2 cellular contexts compared by ENCODE assay signal in genomic region chr12:77167801-77168200, GRCh38.
TF ChIP-seq lines count a peak whose summit lies in the region.

No MANE protein-coding gene starts in this region.

TF ChIP-seq in HepG2, 621 proteins besides CTCF, POLR2A, EP300 and RAD21:
- TF ChIP-seq CEBPB (IDR thresholded peaks at IDR 0.05; ENCODE audit: borderline replicate concordance, low read depth, low read length) = peak; percentile 64
- TF ChIP-seq REL (CRISPR knock-in tag; conservative IDR thresholded peaks at IDR 0.05) = no peak

TF ChIP-seq in H1, 55 proteins besides CTCF, POLR2A, EP300 and RAD21:
- TF ChIP-seq CEBPB (IDR thresholded peaks at IDR 0.05; ENCODE audit: low read depth, low read length) (peak; percentile 82), GABPA (IDR thresholded peaks at IDR 0.05; ENCODE audit: borderline replicate concordance, insufficient read depth, low read length) (no peak)
